ENCODE assay signal across 1 cellular context in the genomic region with DNA sequence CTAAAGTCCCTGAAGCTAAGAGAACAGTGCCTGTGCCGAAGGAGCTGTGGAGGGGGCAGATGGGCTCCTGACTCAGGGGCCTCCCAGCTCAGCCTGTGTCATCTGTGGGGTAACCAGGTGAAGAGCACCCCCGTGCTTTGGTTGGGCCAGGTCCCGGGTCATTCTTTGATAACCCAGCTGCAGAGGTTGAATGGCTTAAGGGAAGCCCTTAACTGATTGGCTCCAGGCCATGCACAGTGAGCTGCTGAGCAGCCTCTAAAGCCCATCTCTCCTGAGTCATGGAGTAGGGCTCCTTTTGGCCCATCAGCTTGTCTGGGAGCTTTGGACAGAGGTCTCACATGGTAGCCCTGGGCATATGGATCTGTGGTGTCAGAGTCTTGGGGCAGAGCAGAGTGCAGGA.
A peak's percentile ranks its signal among the peaks of the same experiment; 100 is the strongest.
TF ChIP-seq lines count a peak whose summit lies in the region.

No MANE protein-coding gene starts in this region.

TF ChIP-seq in SK-N-SH, 30 proteins besides CTCF, POLR2A, EP300 and RAD21 (continued from another document):
- TF ChIP-seq, protein P1, sequence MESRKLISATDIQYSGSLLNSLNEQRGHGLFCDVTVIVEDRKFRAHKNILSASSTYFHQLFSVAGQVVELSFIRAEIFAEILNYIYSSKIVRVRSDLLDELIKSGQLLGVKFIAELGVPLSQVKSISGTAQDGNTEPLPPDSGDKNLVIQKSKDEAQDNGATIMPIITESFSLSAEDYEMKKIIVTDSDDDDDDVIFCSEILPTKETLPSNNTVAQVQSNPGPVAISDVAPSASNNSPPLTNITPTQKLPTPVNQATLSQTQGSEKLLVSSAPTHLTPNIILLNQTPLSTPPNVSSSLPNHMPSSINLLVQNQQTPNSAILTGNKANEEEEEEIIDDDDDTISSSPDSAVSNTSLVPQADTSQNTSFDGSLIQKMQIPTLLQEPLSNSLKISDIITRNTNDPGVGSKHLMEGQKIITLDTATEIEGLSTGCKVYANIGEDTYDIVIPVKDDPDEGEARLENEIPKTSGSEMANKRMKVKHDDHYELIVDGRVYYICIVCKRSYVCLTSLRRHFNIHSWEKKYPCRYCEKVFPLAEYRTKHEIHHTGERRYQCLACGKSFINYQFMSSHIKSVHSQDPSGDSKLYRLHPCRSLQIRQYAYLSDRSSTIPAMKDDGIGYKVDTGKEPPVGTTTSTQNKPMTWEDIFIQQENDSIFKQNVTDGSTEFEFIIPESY (IDR thresholded peaks at IDR 0.05; ENCODE audit: borderline replicate concordance, low read depth): no peak
- no peak for TF ChIP-seq GABPA (IDR thresholded peaks at IDR 0.05; ENCODE audit: low read depth)
- TF ChIP-seq CHD2 (IDR thresholded peaks at IDR 0.05; ENCODE audit: low read length, partially characterized antibody): no peak
- TF ChIP-seq TAF1 (IDR thresholded peaks at IDR 0.05; ENCODE audit: borderline replicate concordance, low read depth, low read length): no peak
- TF ChIP-seq MXI1 (IDR thresholded peaks at IDR 0.05; ENCODE audit: low read depth, low read length): no peak
- TF ChIP-seq GATA2 (CRISPR knock-in tag; IDR thresholded peaks at IDR 0.05): peak; percentile 35; the same call in 1 of the 2 replicates
- TF ChIP-seq TCF12 (IDR thresholded peaks at IDR 0.05): peak; percentile 75
